ENCODE assay signal across 8 cellular contexts in the genomic region with DNA sequence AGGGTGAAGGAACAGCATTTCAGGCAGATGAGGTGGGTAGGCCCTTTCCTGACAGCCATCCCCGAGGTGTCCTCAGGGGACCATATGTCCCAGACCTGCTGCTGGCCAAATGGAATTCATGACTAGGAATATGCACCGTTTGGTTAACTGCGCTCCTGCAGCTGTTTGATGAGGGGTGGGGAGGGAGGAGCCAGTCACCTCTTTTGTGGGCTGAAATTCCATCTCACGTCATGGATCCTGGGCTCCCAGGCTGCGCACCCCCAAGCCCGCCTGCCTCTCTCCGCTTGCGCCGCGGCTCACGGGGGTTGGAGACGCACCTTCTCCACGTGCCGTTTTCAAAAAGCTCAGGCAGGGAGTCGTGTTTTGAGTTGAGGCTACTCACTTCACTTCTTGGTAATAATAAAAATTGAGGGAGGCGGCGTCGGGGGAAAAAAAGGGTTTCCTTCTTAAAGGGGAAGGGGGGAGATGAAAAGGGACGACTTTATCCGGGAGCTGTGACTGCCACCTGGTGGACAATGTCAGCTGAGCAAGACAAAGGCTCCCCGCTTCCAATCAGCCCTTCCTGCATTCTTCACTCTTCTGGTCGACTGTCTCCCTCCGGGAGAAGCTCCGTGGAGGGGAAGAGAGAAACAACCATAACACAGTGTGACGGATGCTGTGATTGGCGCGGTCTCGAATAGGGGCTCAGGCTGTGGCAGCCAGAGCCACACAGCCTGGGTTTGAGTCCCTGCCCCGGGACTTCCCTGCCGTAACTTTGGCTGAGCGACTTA. TPM values are rescaled to one million over a fixed set of nuclear protein-coding genes. Genes with fewer than 3 reads are reported as not detected.
DNase-seq lines count a peak whose midpoint lies in the region; ATAC-seq and TF ChIP-seq lines count a peak whose summit lies in the region.

No MANE protein-coding gene starts in this region.

- no peak overlapping the region for H3K27ac ChIP-seq in HUES6 (ENCODE audit: low read depth, low read length)
- no peak overlapping the region for H3K27ac ChIP-seq in PC-9

- CTCF ChIA-PET in PC-9 (lab: Charles Lee): interaction anchor here (0.5 to 1.4 kb wide), 16 partner anchors 9 to 1418 kb away, joined by 3 to 9 read pairs (median 4); partner anchors contain the start of gene CPEB4

- H3K36me3 ChIP-seq in HUES6 (ENCODE audit: control insufficient read depth, insufficient read depth, low read length): no peaks in the 10 kb centered on the region
- H3K36me3 ChIP-seq in PC-9 (ENCODE audit: low read depth): no peaks in the 10 kb centered on the region

- TF ChIP-seq CTCF in AG10803 (conservative IDR thresholded peaks at IDR 0.05; ENCODE audit: low read length): peak; percentile 90
- TF ChIP-seq CTCF in PC-9 (conservative IDR thresholded peaks at IDR 0.05): peak; percentile 90

- peak; percentile 79 for ATAC-seq in GM19372 (IDR thresholded peaks at IDR 0.05; ENCODE audit: low read depth, unreplicated experiment)

- H3K4me3 ChIP-seq in AG10803 (ENCODE audit: low read length): peak overlapping the region; percentile 60
- H3K4me3 ChIP-seq in HUES6 (ENCODE audit: low read depth, low read length): peak overlapping the region; percentile 59
- no peak overlapping the region; the same call in 1 of the 2 replicates for H3K4me3 ChIP-seq in PC-9

- no peaks in the 10 kb centered on the region for H3K27me3 ChIP-seq in HUES6 (ENCODE audit: control insufficient read depth, insufficient read depth, low read length)
- no peaks in the 10 kb centered on the region for H3K27me3 ChIP-seq in PC-9 (ENCODE audit: insufficient read depth, low read depth)

- H3F3A ChIP-seq in PC-9 (ENCODE audit: insufficient read depth, low read depth): peaks cover 18% of the 10 kb centered on the region

- intact Hi-C loops in PC-9 (cut with micrococcal nuclease; ENCODE audit: unreplicated experiment): loop anchor here (1.0 to 10.0 kb wide), 5 partner anchors 54 to 998 kb away; no protein-coding TSS in a partner anchor

- peak overlapping the region; percentile 58 for H3K4me2 ChIP-seq in PC-9

- H3K4me1 ChIP-seq in HUES6 (ENCODE audit: control insufficient read depth, insufficient read depth, low read length): peaks cover 56% of the 10 kb centered on the region
- H3K4me1 ChIP-seq in PC-9 (replicated peaks; ENCODE audit: insufficient read depth): peaks cover 37% of the 10 kb centered on the region

- H3K9me2 ChIP-seq in PC-9 (ENCODE audit: insufficient read depth): no peaks in the 10 kb centered on the region

- H2AFZ ChIP-seq in PC-9: peak overlapping the region; percentile 77

- H3K79me2 ChIP-seq in PC-9 (ENCODE audit: low read depth): no peaks in the 10 kb centered on the region

- H3K9me3 ChIP-seq in HUES6 (ENCODE audit: control insufficient read depth, insufficient read depth, low read depth, low read length): no peaks in the 10 kb centered on the region
- no peaks in the 10 kb centered on the region for H3K9me3 ChIP-seq in PC-9 (ENCODE audit: insufficient read depth, low read depth)

- no peaks in the 10 kb centered on the region for H4K20me1 ChIP-seq in PC-9 (ENCODE audit: insufficient read depth)

- POLR2A ChIA-PET in PC-9 (lab: Charles Lee; ENCODE audit: unreplicated experiment): interaction anchor here (0.5 to 0.6 kb wide), 3 partner anchors 9 to 263 kb away, joined by 3 to 4 read pairs (median 4); no protein-coding TSS in a partner anchor

- BruUV-seq in PC-9 (replicated peaks; lab: Mats Ljungman, UMichigan): no TSS peak

- H3K9ac ChIP-seq in HUES6 (ENCODE audit: low read length): peak overlapping the region; percentile 58

- DNase-seq in AG10803 (ENCODE audit: low read depth) (peak; percentile 74), PC-9 (peak; percentile 54 to 81), fibroblast of gingiva (ENCODE audit: low read depth) (peak; percentile 68), myocyte (ENCODE audit: low read depth) (peak; percentile 90)
- DNase-seq in activated T-cell treated with anti-CD3 and anti-CD28 coated beads, Interleukin-2, amount 50 U/mL, for 48 hours: peak; percentile 84 to 85
- DNase-seq in stimulated activated CD8-positive, alpha-beta memory T cell treated with anti-CD3 and anti-CD28 coated beads, Interleukin-7, amount 100 ng/mL, for 1 hour (ENCODE audit: low read depth in 2 of 2): peak; percentile 47 to 59

RNA-seq across cellular contexts. Expression of gene C5orf47, which starts 15.9 kb away (rescaled TPM):
- total RNA-seq in PC-9 (2021) (not detected in 2 replicates), myocyte (0.11 TPM in 1 of 2 replicates, not detected in the other)
- not detected for polyA plus RNA-seq in myocyte (2012)
